In the genomic region with DNA sequence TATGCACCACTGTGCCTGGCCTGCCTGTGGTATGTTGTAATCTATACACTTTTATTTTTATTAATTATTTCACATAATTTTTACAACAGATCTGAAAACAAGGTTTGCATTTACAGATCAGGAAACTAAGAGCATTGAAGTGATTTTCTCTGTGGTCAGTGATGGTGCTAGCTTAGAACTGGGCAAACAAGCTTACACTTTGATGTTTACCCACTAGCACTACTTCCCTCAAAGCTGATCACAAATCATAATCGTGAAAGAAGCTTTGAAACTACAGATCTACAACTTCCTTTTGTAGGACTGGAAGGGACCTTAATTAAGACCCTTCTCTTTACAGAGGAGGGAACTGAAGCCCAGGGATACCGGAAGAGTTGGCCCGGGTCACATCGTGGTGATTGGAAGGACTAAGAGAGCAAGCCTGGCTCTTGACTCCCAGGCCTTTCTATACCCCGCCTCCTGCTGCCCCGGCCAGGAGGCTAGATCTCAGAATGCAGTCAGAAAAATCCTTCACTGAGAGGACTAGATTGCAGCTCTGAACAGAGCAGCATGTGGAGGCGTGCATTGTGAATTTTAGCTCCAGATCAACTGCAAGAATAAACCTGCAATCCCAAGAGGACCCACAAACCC, we compare ENCODE assay signal across 15 cellular contexts.
DNase-seq lines count a peak whose midpoint lies in the region; ATAC-seq and TF ChIP-seq lines count a peak whose summit lies in the region.
"Had no signal": no experiment of that assay in that cellular context is flagged by ENCODE, and none has a peak within 500 bp of the region (broad histone marks: within the 10 kb centered on the region; RNA-seq: fewer than 3 reads in every experiment).

No MANE protein-coding gene starts in this region.

- no peak for TF ChIP-seq CTCF in hepatocyte (IDR thresholded peaks at IDR 0.05; ENCODE audit: poor library complexity)
- TF ChIP-seq CTCF in adrenal gland (IDR thresholded peaks at IDR 0.05), result no peak

- H3K9me3 ChIP-seq in hepatocyte (ENCODE audit: low read depth), result no peaks in the 10 kb centered on the region
- no peaks in the 10 kb centered on the region for H3K9me3 ChIP-seq in adrenal gland (replicated peaks in 1 of 3)

- H3K27me3 ChIP-seq in hepatocyte (no peaks in the 10 kb centered on the region), adrenal gland (no peaks in the 10 kb centered on the region)

- ATAC-seq in GM18867 (IDR thresholded peaks at IDR 0.05; ENCODE audit: unreplicated experiment) (peak; percentile 28), HG02870 (IDR thresholded peaks at IDR 0.05; ENCODE audit: unreplicated experiment) (peak; percentile 24)
- ATAC-seq in stimulated activated naive B cell treated with anti-CD40 and anti-IgM and Interleukin-4, amounts not matched to agents 10 μg/mL and 1 μg/mL and 100 μg/mL, for 72 hours (replicated peaks), result no peak
- ATAC-seq: heart right ventricle, left lobe of liver had no signal

- peaks cover 0 to 3% of the 10 kb centered on the region in 2 donors for H3K36me3 Mint-ChIP-seq in stimulated activated naive B cell treated with anti-CD40 and anti-IgM and Interleukin-4, amounts not matched to agents 10 μg/mL and 1 μg/mL and 100 μg/mL, for 72 hours
- H3K36me3 Mint-ChIP-seq: activated naive CD8-positive, alpha-beta T cell treated with anti-CD3 and anti-CD28 coated beads, Interleukin-2, amount 10 ng/mL, durations not matched to agents 7 days and 5 days had no signal

- H3K79me2 ChIP-seq in hepatocyte, result no peaks in the 10 kb centered on the region

- H3K36me3 ChIP-seq in hepatocyte (replicated peaks; ENCODE audit: insufficient read depth, low read depth) (no peaks in the 10 kb centered on the region), adrenal gland (replicated peaks in 1 of 2) (no peaks in the 10 kb centered on the region)
- H3K36me3 ChIP-seq: heart right ventricle had no signal

- H4K20me1 ChIP-seq in hepatocyte (ENCODE audit: insufficient read depth, poor library complexity, severe bottlenecking), result no peaks in the 10 kb centered on the region

- intact Hi-C loops in adrenal gland (cut with DNase I), result no loop called here

- H3K27ac ChIP-seq in hepatocyte, result peak overlapping the region; percentile 65
- no peak overlapping the region for H3K27ac ChIP-seq in adrenal gland
- H3K27ac ChIP-seq: heart right ventricle had no signal

- peak overlapping the region; percentile 27 for H3K27ac Mint-ChIP-seq in stimulated activated naive B cell treated with anti-CD40 and anti-IgM and Interleukin-4, amounts not matched to agents 10 μg/mL and 1 μg/mL and 100 μg/mL, for 72 hours
- H3K27ac Mint-ChIP-seq: activated naive CD8-positive, alpha-beta T cell treated with anti-CD3 and anti-CD28 coated beads, Interleukin-2, amount 10 ng/mL, durations not matched to agents 7 days and 5 days; CD8-positive, alpha-beta memory T cell had no signal

- no peak for TF ChIP-seq POLR2A in adrenal gland (IDR thresholded peaks at IDR 0.05)

- WGBS in hepatocyte (ENCODE audit: low lambda C conversion rate, missing lambda C conversion rate), result 57% methylated on average over 7 of the region's 7 CpGs
- WGBS in adrenal gland, 4 donors, result 57 to 63% (median 61%) methylated on average over 7 of the region's 7 CpGs

- H3K4me1 ChIP-seq in hepatocyte (ENCODE audit: insufficient read depth) (peaks cover 21% of the 10 kb centered on the region), adrenal gland (replicated peaks in 1 of 2) (no peaks in the 10 kb centered on the region)
- H3K4me1 ChIP-seq: heart right ventricle had no signal

- no peaks in the 10 kb centered on the region for H3K9me2 ChIP-seq in hepatocyte (replicated peaks; ENCODE audit: insufficient read depth)

- H3K9me3 Mint-ChIP-seq in stimulated activated naive B cell treated with anti-CD40 and anti-IgM and Interleukin-4, amounts not matched to agents 10 μg/mL and 1 μg/mL and 100 μg/mL, for 72 hours, result peaks cover 0 to 8% of the 10 kb centered on the region in 2 donors
- H3K9me3 Mint-ChIP-seq: activated naive CD8-positive, alpha-beta T cell treated with anti-CD3 and anti-CD28 coated beads, Interleukin-2, amount 10 ng/mL, durations not matched to agents 7 days and 5 days had no signal

- H2AFZ ChIP-seq in hepatocyte, result no peak overlapping the region

- H3K4me2 ChIP-seq in hepatocyte, result no peak overlapping the region

- peaks cover 0 to 7% of the 10 kb centered on the region in 2 donors for H3K27me3 Mint-ChIP-seq in stimulated activated naive B cell treated with anti-CD40 and anti-IgM and Interleukin-4, amounts not matched to agents 10 μg/mL and 1 μg/mL and 100 μg/mL, for 72 hours

- DNase-seq in hepatocyte (ENCODE audit: low spot score) (no peak), MV-4-11 (lab: John Stamatoyannopoulos, UW) (no peak), cerebellar nuclear complex (lab: John Stamatoyannopoulos, UW) (no peak), adrenal gland (no peak)
- no peak for DNase-seq in stimulated activated naive B cell treated with anti-CD40 and anti-IgM and Interleukin-4, amounts not matched to agents 10 μg/mL and 1 μg/mL and 100 μg/mL, for 72 hours
- DNase-seq: activated CD8-positive, alpha-beta memory T cell treated with anti-CD3 and anti-CD28 coated beads, Interleukin-2, amount 50 U/mL, for 48 hours; activated naive CD8-positive, alpha-beta T cell treated with anti-CD3 and anti-CD28 coated beads, Interleukin-2, amount 10 ng/mL, durations not matched to agents 7 days and 5 days; CD8-positive, alpha-beta memory T cell; heart right ventricle; MM.1S; nucleus accumbens; OCI-M1 had no signal

- peaks cover 23 to 37% of the 10 kb centered on the region in 2 donors for H3K4me1 Mint-ChIP-seq in stimulated activated naive B cell treated with anti-CD40 and anti-IgM and Interleukin-4, amounts not matched to agents 10 μg/mL and 1 μg/mL and 100 μg/mL, for 72 hours

- no peak overlapping the region for H3K4me3 Mint-ChIP-seq in stimulated activated naive B cell treated with anti-CD40 and anti-IgM and Interleukin-4, amounts not matched to agents 10 μg/mL and 1 μg/mL and 100 μg/mL, for 72 hours
- H3K4me3 Mint-ChIP-seq: activated naive CD8-positive, alpha-beta T cell treated with anti-CD3 and anti-CD28 coated beads, Interleukin-2, amount 10 ng/mL, durations not matched to agents 7 days and 5 days; CD8-positive, alpha-beta memory T cell had no signal

- H3K4me3 ChIP-seq in hepatocyte, result no peak overlapping the region
- no peak overlapping the region for H3K4me3 ChIP-seq in adrenal gland
- H3K4me3 ChIP-seq: heart right ventricle had no signal

Comparison
In these comparisons a context has a peak if more than half of its experiments do, and no peak if none do; other contexts are left out.
1. ATAC-seq: peak in GM18867 (single experiment) and HG02870 (single experiment); none in stimulated activated naive B cell treated with anti-CD40 and anti-IgM and Interleukin-4, amounts not matched to agents 10 μg/mL and 1 μg/mL and 100 μg/mL, for 72 hours (0 of 2).